Comparison of ENCODE assay signal across 28 cellular contexts in genomic region chr12:119775246-119775895, GRCh38.
DNase-seq lines count a peak whose midpoint lies in the region; ATAC-seq and TF ChIP-seq lines count a peak whose summit lies in the region.
"Had no signal": no experiment of that assay in that cellular context is flagged by ENCODE, and none has a peak within 500 bp of the region (broad histone marks: within the 10 kb centered on the region; RNA-seq: fewer than 3 reads in every experiment).

No MANE protein-coding gene starts in this region.

- H4K8ac ChIP-seq in mesendoderm (ENCODE audit: low read depth, low read length), result no peak overlapping the region

- H3K36me3 ChIP-seq in mesendoderm (ENCODE audit: control insufficient read depth, insufficient read depth, low read length), result peaks cover 5% of the 10 kb centered on the region

- H3K79me2 ChIP-seq in mesendoderm (ENCODE audit: control insufficient read depth, insufficient read depth, low read length), result no peaks in the 10 kb centered on the region

- H3K79me1 ChIP-seq in mesendoderm (ENCODE audit: low read length), result no peaks in the 10 kb centered on the region

- H3K4me1 ChIP-seq in foreskin keratinocyte (no peaks in the 10 kb centered on the region), mesendoderm (ENCODE audit: control insufficient read depth, low read depth, low read length) (no peaks in the 10 kb centered on the region)
- H3K4me1 ChIP-seq: A549, HAP-1, SJSA1 had no signal

- H4K5ac ChIP-seq in mesendoderm (ENCODE audit: low read length), result no peak overlapping the region

- H2BK15ac ChIP-seq in mesendoderm (replicated peaks; ENCODE audit: low read depth), result no peak overlapping the region

- no peak overlapping the region for H3K4me3 Mint-ChIP-seq in HFFc6
- H3K4me3 Mint-ChIP-seq: CD4-positive, alpha-beta memory T cell; IgD-negative memory B cell had no signal

- no peak overlapping the region for H2BK5ac ChIP-seq in mesendoderm (ENCODE audit: low read length)

- DNase-seq in HFFc6, result no peak
- no peak for DNase-seq in foreskin keratinocyte
- peak; percentile 34 for DNase-seq in mesendoderm
- DNase-seq in Kasumi-1 (lab: John Stamatoyannopoulos, UW), result no peak
- no peak for DNase-seq in NCI-H1417 treated with DMSO at 0.1 percent for 48 hours (lab: John Stamatoyannopoulos, UW)
- DNase-seq in islet precursor cell, result no peak
- DNase-seq: C1 segment of cervical spinal cord; CD4-positive, alpha-beta memory T cell; COR-L47; GDM1; NCI-H1092; NCI-H146; NCI-H1930; NCI-H446; NCI-H524 treated with DMSO at 0.1 percent for 48 hours; NCI-H774; NK-92 treated with Interleukin-12 subunit alpha and Interleukin-12 subunit beta, amount 100 ng/mL, for 24 hours; PC-3; T-helper 1 cell had no signal

- no peaks in the 10 kb centered on the region; the same call in 1 of the 2 replicates for H3K27me3 Mint-ChIP-seq in HFFc6 (ENCODE audit: insufficient read depth)
- H3K27me3 Mint-ChIP-seq: CD4-positive, alpha-beta memory T cell; IgD-negative memory B cell had no signal

- H3K27ac Mint-ChIP-seq in HFFc6, result no peak overlapping the region
- H3K27ac Mint-ChIP-seq: IgD-negative memory B cell had no signal

- WGBS in mesendoderm (ENCODE audit: extremely low coverage, insufficient coverage, low lambda C conversion rate), result no CpG with 5 or more reads among the region's 7 CpGs

- H2AK5ac ChIP-seq in mesendoderm (ENCODE audit: low read length), result no peak overlapping the region

- H3K23ac ChIP-seq in mesendoderm (ENCODE audit: low read length), result no peak overlapping the region

- H3K27me3 ChIP-seq in foreskin keratinocyte (no peaks in the 10 kb centered on the region), mesendoderm (ENCODE audit: insufficient read depth, low read length, poor library complexity) (no peaks in the 10 kb centered on the region)
- H3K27me3 ChIP-seq: SJSA1 had no signal

- H3K9ac ChIP-seq in mesendoderm (ENCODE audit: low read length), result no peak overlapping the region
- H3K9ac ChIP-seq: KMS-11 had no signal

- H3K56ac ChIP-seq in mesendoderm (ENCODE audit: low read length), result no peak overlapping the region

- ATAC-seq in foreskin keratinocyte, result peak; percentile 45
- ATAC-seq in GM21737 (IDR thresholded peaks at IDR 0.05; ENCODE audit: unreplicated experiment), result no peak
- ATAC-seq: A549, PC-3, Right ventricle myocardium inferior had no signal

- H3K18ac ChIP-seq in mesendoderm (ENCODE audit: low read length), result no peak overlapping the region

- no peak overlapping the region for H3K4ac ChIP-seq in mesendoderm (ENCODE audit: low read depth, low read length)

- H3K4me2 ChIP-seq in mesendoderm (ENCODE audit: low read length), result no peak overlapping the region
- H3K4me2 ChIP-seq: A549, KMS-11 had no signal

- no peaks in the 10 kb centered on the region for H3K9me3 Mint-ChIP-seq in HFFc6
- H3K9me3 Mint-ChIP-seq: IgD-negative memory B cell had no signal

- no peak overlapping the region for H3K4me3 ChIP-seq in GM12875 (ENCODE audit: low read depth, low read length)
- H3K4me3 ChIP-seq in mesendoderm (ENCODE audit: low read length), result no peak overlapping the region
- H3K4me3 ChIP-seq: A549, HAP-1, SJSA1 had no signal

- no peak overlapping the region for H2BK120ac ChIP-seq in mesendoderm (ENCODE audit: low read depth, low read length)

- H3K36me3 Mint-ChIP-seq in HFFc6 (ENCODE audit: low read depth), result peaks cover 40% of the 10 kb centered on the region
- H3K36me3 Mint-ChIP-seq: CD4-positive, alpha-beta memory T cell; IgD-negative memory B cell had no signal

- TF ChIP-seq CTCF in GM12875 (IDR thresholded peaks at IDR 0.05; ENCODE audit: borderline replicate concordance, insufficient read depth, low read depth, low read length) (0 out of 2 replicates have a peak, but pooled peaks have one; percentile 6), HFFc6 (IDR thresholded peaks at IDR 0.05) (0 out of 2 replicates have a peak, but pooled peaks have one; percentile 12), foreskin keratinocyte (conservative IDR thresholded peaks at IDR 0.05) (peak; percentile 25)

- peaks cover 25% of the 10 kb centered on the region for H3K4me1 Mint-ChIP-seq in HFFc6 (ENCODE audit: low read depth)
- H3K4me1 Mint-ChIP-seq: CD4-positive, alpha-beta memory T cell; IgD-negative memory B cell had no signal

- H3K27ac ChIP-seq in foreskin keratinocyte, result no peak overlapping the region
- H3K27ac ChIP-seq in mesendoderm (ENCODE audit: low read depth, low read length), result no peak overlapping the region
- H3K27ac ChIP-seq: A549, HL-60, KMS-11, SJSA1 had no signal
